ENCODE assay signal across 8 cellular contexts in genomic region chr20:34475979-34476736, GRCh38. TPM values are rescaled to one million over a fixed set of nuclear protein-coding genes. Genes with fewer than 3 reads are reported as not detected.
A peak's percentile ranks its signal among the peaks of the same experiment; 100 is the strongest.
DNase-seq lines count a peak whose midpoint lies in the region; ATAC-seq, FAIRE-seq and TF ChIP-seq lines count a peak whose summit lies in the region.

No MANE protein-coding gene starts in this region.

- intact Hi-C loops in head of caudate nucleus (cut with DNase I) = loop anchor here (2.0 kb wide), 1 partner anchor 163 kb away; no protein-coding TSS in a partner anchor

- H3K27me3 ChIP-seq in BJ (ENCODE audit: control insufficient read depth, insufficient read depth, low read length) = no peaks in the 10 kb centered on the region

- no peak for DNase-seq in BJ (ENCODE audit: low read depth)
- peak; percentile 4 for DNase-seq in activated effector memory CD4-positive, alpha-beta T cell treated with Interleukin-2 at 50 U/mL for 16 hours
- peak; percentile 23 to 86 (median 67) for DNase-seq in head of caudate nucleus
- peak; percentile 66 for DNase-seq in retina
- no peak for DNase-seq in RKO (ENCODE audit: low spot score)
- no peak for DNase-seq in D721Med (ENCODE audit: insufficient read length, low spot score)
- DNase-seq in NCI-H446 (lab: John Stamatoyannopoulos, UW) = no peak

- FAIRE-seq in D721Med (lab: Jason Lieb, UNC) = no peak

- no peak overlapping the region for H3K4me3 ChIP-seq in BJ (ENCODE audit: low read depth, low read length)

- POLR2A ChIA-PET in BJ (lab: Charles Lee) = no interaction called here

- peak; percentile 48 for ATAC-seq in HG03354 (IDR thresholded peaks at IDR 0.05; ENCODE audit: poor library complexity, severe bottlenecking, unreplicated experiment)

- TF ChIP-seq CTCF in BJ (IDR thresholded peaks at IDR 0.05; ENCODE audit: insufficient read depth, low read depth, low read length) (peak; percentile 50), D721Med (IDR thresholded peaks at IDR 0.05; ENCODE audit: insufficient read depth, missing control alignments) (no peak)

- CTCF ChIA-PET in BJ (lab: Yijun Ruan, JAX) = interaction anchor here (0.6 to 3.4 kb wide), 11 partner anchors 11 to 286 kb away, joined by 3 to 39 read pairs (median 3); no protein-coding TSS in a partner anchor

- H3K36me3 ChIP-seq in BJ (ENCODE audit: control insufficient read depth, insufficient read depth, low read length) = peaks cover 3% of the 10 kb centered on the region; the same call in 1 of the 2 replicates

RNA-seq across cellular contexts. Expression of gene DYNLRB1, which starts 40.1 kb away (rescaled TPM):
- polyA plus RNA-seq in BJ (2011; rRNA removed) = 310 and 320 TPM in 2 replicates
- polyA minus RNA-seq in BJ (2011; rRNA and poly(A)+ RNA removed) = 119 and 193 TPM in 2 replicates

Comparison
In these comparisons a context has a peak if more than half of its experiments do, and no peak if none do; other contexts are left out.
1. DNase-seq: peak in activated effector memory CD4-positive, alpha-beta T cell treated with Interleukin-2 at 50 U/mL for 16 hours (single experiment), head of caudate nucleus (42 of 42) and retina (single experiment); none in BJ (single experiment), RKO (single experiment), D721Med (single experiment) and NCI-H446 (0 of 2).